8 cellular contexts compared by ENCODE assay signal in the genomic region with DNA sequence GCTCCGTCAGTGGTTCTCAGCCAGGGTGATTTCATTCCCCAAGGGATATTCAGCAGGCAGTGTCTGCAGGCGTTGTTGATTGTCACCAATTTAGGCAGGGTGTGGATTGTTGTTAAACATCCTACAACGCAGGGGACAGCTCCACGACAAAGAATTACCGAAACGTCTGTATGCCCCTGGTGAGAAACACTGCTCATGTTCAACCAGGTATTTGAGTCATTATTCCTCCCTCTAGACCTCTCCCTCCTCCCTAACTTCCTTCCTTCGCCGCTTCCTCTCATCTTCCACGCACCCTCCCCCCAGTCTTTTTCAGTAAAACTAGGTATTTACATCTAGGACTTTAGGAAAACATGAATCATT. TPM values are rescaled to one million over a fixed set of nuclear protein-coding genes. Genes with fewer than 3 reads are reported as not detected.
DNase-seq lines count a peak whose midpoint lies in the region; ATAC-seq and TF ChIP-seq lines count a peak whose summit lies in the region.

No MANE protein-coding gene starts in this region.

- ATAC-seq in HG03457 (IDR thresholded peaks at IDR 0.05; ENCODE audit: unreplicated experiment) (no peak), HG03025 (IDR thresholded peaks at IDR 0.05; ENCODE audit: low FRiP score, unreplicated experiment) (no peak)

- 25% methylated on average over 9 of the region's 9 CpGs for WGBS in smooth muscle cell (ENCODE audit: low lambda C conversion rate)
- WGBS in esophagus muscularis mucosa: 35% methylated on average over 9 of the region's 9 CpGs

- H3K4me3 ChIP-seq in ascending aorta (peak overlapping the region; percentile 9 to 11), smooth muscle cell (no peak overlapping the region), esophagus muscularis mucosa (no peak overlapping the region)

- no peak for TF ChIP-seq POLR2A in esophagus muscularis mucosa (IDR thresholded peaks at IDR 0.05; ENCODE audit: low read depth)

- no peak overlapping the region for H3K9ac ChIP-seq in smooth muscle cell (ENCODE audit: low read depth)

- H2AFZ ChIP-seq in smooth muscle cell (ENCODE audit: low read depth): no peak overlapping the region

- H3K9me3 ChIP-seq in ascending aorta: no peaks in the 10 kb centered on the region
- no peaks in the 10 kb centered on the region for H3K9me3 ChIP-seq in smooth muscle cell (replicated peaks; ENCODE audit: low read depth)
- H3K9me3 ChIP-seq in esophagus muscularis mucosa: no peaks in the 10 kb centered on the region

- peak overlapping the region; percentile 26 for H3K4me2 ChIP-seq in smooth muscle cell

- intact Hi-C loops in ascending aorta (cut with DNase I): no loop called here
- intact Hi-C loops in esophagus muscularis mucosa (cut with DNase I): no loop called here

- peaks cover 90% of the 10 kb centered on the region for H3K79me2 ChIP-seq in smooth muscle cell (ENCODE audit: low read depth)

- no peak for TF ChIP-seq CTCF in ascending aorta (IDR thresholded peaks at IDR 0.05)
- no peak for TF ChIP-seq CTCF in smooth muscle cell (IDR thresholded peaks at IDR 0.05; ENCODE audit: borderline replicate concordance, insufficient read depth, poor library complexity, severe bottlenecking)
- no peak for TF ChIP-seq CTCF in esophagus muscularis mucosa (IDR thresholded peaks at IDR 0.05)

- H3K27ac ChIP-seq in ascending aorta (no peak overlapping the region), smooth muscle cell (ENCODE audit: low read depth) (no peak overlapping the region), esophagus muscularis mucosa (replicated peaks in 1 of 4) (no peak overlapping the region)

- no peaks in the 10 kb centered on the region for H3F3A ChIP-seq in smooth muscle cell (ENCODE audit: low read depth)

- H3K4me1 ChIP-seq in ascending aorta: peaks cover 24 to 48% of the 10 kb centered on the region in 2 donors
- H3K4me1 ChIP-seq in smooth muscle cell (ENCODE audit: low read depth): peaks cover 30% of the 10 kb centered on the region
- H3K4me1 ChIP-seq in esophagus muscularis mucosa: peaks cover 48 to 81% (median 67%) of the 10 kb centered on the region in 4 donors

- H4K20me1 ChIP-seq in smooth muscle cell (ENCODE audit: low read depth): peaks cover 100% of the 10 kb centered on the region

- H3K27me3 ChIP-seq in ascending aorta (no peaks in the 10 kb centered on the region), smooth muscle cell (ENCODE audit: low read depth) (no peaks in the 10 kb centered on the region), esophagus muscularis mucosa (no peaks in the 10 kb centered on the region)

- DNase-seq in NCI-H748 (lab: John Stamatoyannopoulos, UW; ENCODE audit: unreplicated experiment) (peak; percentile 65), NCI-H748 treated with DMSO at 0.1 percent for 48 hours (lab: John Stamatoyannopoulos, UW) (no peak), NCI-H1930 (lab: John Stamatoyannopoulos, UW) (peak; percentile 24 to 44), ascending aorta (ENCODE audit: low spot score in 2 of 2) (no peak), smooth muscle cell (lab: John Stamatoyannopoulos, UW; ENCODE audit: unreplicated experiment) (no peak), esophagus muscularis mucosa (ENCODE audit: extremely low spot score) (no peak)

- H3K36me3 ChIP-seq in ascending aorta (no peaks in the 10 kb centered on the region), smooth muscle cell (ENCODE audit: low read depth) (no peaks in the 10 kb centered on the region), esophagus muscularis mucosa (no peaks in the 10 kb centered on the region)

- no peak for TF ChIP-seq EP300 in esophagus muscularis mucosa (IDR thresholded peaks at IDR 0.05)

RNA-seq across cellular contexts. Expression of a gene that starts 50.8 kb away (rescaled TPM):
- total RNA-seq in ascending aorta: 57.6 TPM
- 25.0 and 29.0 TPM in 2 replicates for total RNA-seq in smooth muscle cell
- polyA plus RNA-seq in smooth muscle cell: 44.8 and 50.5 TPM in 2 replicates
- total RNA-seq in esophagus muscularis mucosa: 100 to 1,000 TPM in 2 of 4 donors, 10 to 100 TPM in 2; 59.8 to 130 (median 96.2) TPM

Comparison
In these comparisons a context has a peak if more than half of its experiments do, and no peak if none do; other contexts are left out.
1. DNase-seq: peak in NCI-H748 (single experiment) and NCI-H1930 (2 of 2); none in NCI-H748 treated with DMSO at 0.1 percent for 48 hours (single experiment), ascending aorta (0 of 2), smooth muscle cell (single experiment) and esophagus muscularis mucosa (single experiment).
2. H3K4me3 ChIP-seq: peak in ascending aorta (2 of 2); none in smooth muscle cell (single experiment) and esophagus muscularis mucosa (0 of 4).